ENCODE assay signal across 17 cellular contexts in the genomic region with DNA sequence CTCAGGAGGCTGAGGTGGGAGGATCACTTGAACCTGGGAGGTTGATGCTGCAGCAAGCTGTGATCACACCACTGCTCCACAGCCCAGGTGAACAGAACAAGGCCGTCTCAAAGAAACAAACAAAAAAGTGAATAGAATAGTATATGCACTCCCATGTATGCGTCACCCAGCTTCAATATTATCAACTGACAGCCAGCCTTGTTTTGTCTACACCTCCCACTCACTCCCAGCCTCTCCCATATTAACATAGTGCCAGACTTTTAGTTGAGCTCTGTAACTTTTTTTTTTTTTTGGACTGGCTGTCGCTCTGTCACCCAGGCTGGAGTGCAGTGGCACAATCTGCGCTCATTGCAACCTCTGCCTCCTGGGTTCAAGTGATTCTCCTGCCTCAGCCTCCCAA. TPM values are rescaled to one million over a fixed set of nuclear protein-coding genes. Genes with fewer than 3 reads are reported as not detected.
DNase-seq lines count a peak whose midpoint lies in the region; ATAC-seq and TF ChIP-seq lines count a peak whose summit lies in the region.
"Had no signal": no experiment of that assay in that cellular context is flagged by ENCODE, and none has a peak within 500 bp of the region (broad histone marks: within the 10 kb centered on the region; RNA-seq: fewer than 3 reads in every experiment).

No MANE protein-coding gene starts in this region.

- no peak for ATAC-seq in omental fat pad (ENCODE audit: low FRiP score)

- no peak overlapping the region for H3K4me3 ChIP-seq in epithelial cell of esophagus (ENCODE audit: low read length)
- H3K4me3 ChIP-seq: GM23248, HAP-1 had no signal

- TF ChIP-seq CTCF in epithelial cell of esophagus (IDR thresholded peaks at IDR 0.05; ENCODE audit: insufficient read depth, low read depth, low read length, missing control alignments) (no peak), omental fat pad (IDR thresholded peaks at IDR 0.05) (no peak)

- H3K27ac ChIP-seq in caudate nucleus (ENCODE audit: low read depth, low read length) = no peak overlapping the region
- H3K27ac ChIP-seq: GM23248, HL-60 had no signal

- DNase-seq in Daoy (ENCODE audit: low read depth) (peak; percentile 52), HUDEP-2 (lab: John Stamatoyannopoulos, UW; ENCODE audit: unreplicated experiment in 76 of 76) (peak in 52 of 76 experiments; percentile 12 to 84 (median 38)), epithelial cell of esophagus (ENCODE audit: low read depth) (peak; percentile 17), inferior parietal cortex (ENCODE audit: extremely low spot score) (peak; percentile 8), SIG-M5 (lab: John Stamatoyannopoulos, UW) (no peak), caudate nucleus (lab: John Stamatoyannopoulos, UW) (no peak), epidermal melanocyte (ENCODE audit: insufficient read length, low spot score) (no peak), omental fat pad (ENCODE audit: low spot score) (no peak)
- DNase-seq: ACHN; CD4-positive, alpha-beta memory T cell; DMS153; DMS79; GF-D8; GM23248; KG1 had no signal

RNA-seq across cellular contexts. Expression of a gene that starts 18.1 kb away (rescaled TPM):
- 29.5 and 35.8 TPM in 2 replicates for total RNA-seq in Daoy (2014; rRNA removed; shearing (Covaris generic))
- 10 to 100 TPM; 77.5 to 84.1 (median 80.1) TPM for total RNA-seq in omental fat pad

RNA-seq across cellular contexts. Expression of a gene that starts 42.6 kb away (rescaled TPM):
- total RNA-seq in Daoy (2014; rRNA removed; shearing (Covaris generic)) = 210 and 222 TPM in 2 replicates
- 10 to 100 TPM; 30.9 to 65.5 (median 51.5) TPM for total RNA-seq in omental fat pad

Comparison
In these comparisons a context has a peak if more than half of its experiments do, and no peak if none do; other contexts are left out.
1. DNase-seq: peak in Daoy (single experiment), HUDEP-2 (52 of 76), epithelial cell of esophagus (single experiment) and inferior parietal cortex (single experiment); none in SIG-M5 (single experiment), caudate nucleus (0 of 61), epidermal melanocyte (single experiment) and omental fat pad (single experiment).